1 cellular context compared by ENCODE assay signal in genomic region chr19:17333611-17334413, GRCh38.
TF ChIP-seq lines count a peak whose summit lies in the region.

No MANE protein-coding gene starts in this region.

TF ChIP-seq in HepG2, 621 proteins besides CTCF, POLR2A, EP300 and RAD21 (continued from another document and continues in another):
- TF ChIP-seq HMGXB4 (CRISPR knock-in tag; IDR thresholded peaks at IDR 0.05; ENCODE audit: borderline replicate concordance in 1 of 2, low read depth in 1 of 2) (no peak), ZNF782 (CRISPR knock-in tag; IDR thresholded peaks at IDR 0.05; ENCODE audit: borderline replicate concordance) (no peak), ZNF776 (CRISPR knock-in tag; IDR thresholded peaks at IDR 0.05) (no peak), ZHX2 (IDR thresholded peaks at IDR 0.05; ENCODE audit: low read depth) (no peak), ZHX2 (CRISPR knock-in tag; IDR thresholded peaks at IDR 0.05; ENCODE audit: borderline replicate concordance) (no peak), ZNF441 (CRISPR knock-in tag; IDR thresholded peaks at IDR 0.05; ENCODE audit: borderline replicate concordance) (no peak), ZMYM4 (CRISPR knock-in tag; IDR thresholded peaks at IDR 0.05) (no peak), SIX1 (CRISPR knock-in tag; IDR thresholded peaks at IDR 0.05; ENCODE audit: borderline replicate concordance) (no peak), SALL1 (CRISPR knock-in tag; IDR thresholded peaks at IDR 0.05) (no peak), PTBP1 (IDR thresholded peaks at IDR 0.05; ENCODE audit: low read depth, low read length, poor library complexity, severe bottlenecking) (no peak), SP5 (CRISPR knock-in tag; IDR thresholded peaks at IDR 0.05; ENCODE audit: borderline replicate concordance, low read depth) (peak; percentile 81), CHD4 (IDR thresholded peaks at IDR 0.05; ENCODE audit: borderline replicate concordance, low read length) (peak; percentile 85), ZNF431 (CRISPR knock-in tag; IDR thresholded peaks at IDR 0.05; ENCODE audit: borderline replicate concordance, low read depth) (no peak), PBX2 (CRISPR knock-in tag; IDR thresholded peaks at IDR 0.05) (no peak), FOSL2 (CRISPR knock-in tag; IDR thresholded peaks at IDR 0.05) (peak; percentile 60; the same call in 1 of the 2 replicates), ZNF564 (CRISPR knock-in tag; IDR thresholded peaks at IDR 0.05) (0 out of 2 replicates have a peak, but pooled peaks have one; percentile 5), PRDM10 (CRISPR knock-in tag; IDR thresholded peaks at IDR 0.05; ENCODE audit: low read depth) (0 out of 2 replicates have a peak, but pooled peaks have one; percentile 28), FOXC1 (CRISPR knock-in tag; IDR thresholded peaks at IDR 0.05; ENCODE audit: borderline replicate concordance) (no peak), SRF (IDR thresholded peaks at IDR 0.05; ENCODE audit: low read depth, low read length) (no peak), ZNF446 (CRISPR knock-in tag; IDR thresholded peaks at IDR 0.05) (no peak), ZNF781 (CRISPR knock-in tag; IDR thresholded peaks at IDR 0.05; ENCODE audit: borderline replicate concordance, not compliant biosample characterization) (no peak), ZNF740 (CRISPR knock-in tag; IDR thresholded peaks at IDR 0.05) (no peak), TBL1XR1 (IDR thresholded peaks at IDR 0.05; ENCODE audit: borderline replicate concordance, low read length, partially characterized antibody) (no peak), ZFP91 (CRISPR knock-in tag; IDR thresholded peaks at IDR 0.05; ENCODE audit: borderline replicate concordance) (no peak), ZBTB33 (CRISPR knock-in tag; IDR thresholded peaks at IDR 0.05) (peak; percentile 94), GABPB1 (CRISPR knock-in tag; IDR thresholded peaks at IDR 0.05) (no peak), ZNF460 (CRISPR knock-in tag; IDR thresholded peaks at IDR 0.05; ENCODE audit: borderline replicate concordance) (no peak), ZNF276 (CRISPR knock-in tag; IDR thresholded peaks at IDR 0.05; ENCODE audit: low read depth) (no peak), SNAPC5 (CRISPR knock-in tag; IDR thresholded peaks at IDR 0.05; ENCODE audit: borderline replicate concordance) (no peak), KDM4B (CRISPR knock-in tag; IDR thresholded peaks at IDR 0.05) (no peak; the same call in 1 of the 2 replicates), ZNF841 (CRISPR knock-in tag; IDR thresholded peaks at IDR 0.05; ENCODE audit: borderline replicate concordance) (no peak), ZNF616 (CRISPR knock-in tag; IDR thresholded peaks at IDR 0.05; ENCODE audit: low read depth) (no peak), ONECUT2 (CRISPR knock-in tag; IDR thresholded peaks at IDR 0.05) (peak; percentile 86), ESRRA (CRISPR knock-in tag; IDR thresholded peaks at IDR 0.05; ENCODE audit: low read depth) (peak; percentile 26; the same call in 1 of the 2 replicates), ZNF205 (CRISPR knock-in tag; IDR thresholded peaks at IDR 0.05) (0 out of 2 replicates have a peak, but pooled peaks have one; percentile 39), ZNF7 (CRISPR knock-in tag; IDR thresholded peaks at IDR 0.05) (no peak), NFRKB (IDR thresholded peaks at IDR 0.05) (no peak), HDAC1 (CRISPR knock-in tag; IDR thresholded peaks at IDR 0.05) (no peak), ARNT2 (CRISPR knock-in tag; IDR thresholded peaks at IDR 0.05; ENCODE audit: low read depth) (0 out of 2 replicates have a peak, but pooled peaks have one; percentile 6), ZBTB43 (CRISPR knock-in tag; conservative IDR thresholded peaks at IDR 0.05) (no peak)
